ENCODE assay signal across 29 cellular contexts in genomic region chr2:154067124-154067523, GRCh38.
DNase-seq lines count a peak whose midpoint lies in the region; ATAC-seq, FAIRE-seq and TF ChIP-seq lines count a peak whose summit lies in the region.
"Had no signal": no experiment of that assay in that cellular context is flagged by ENCODE, and none has a peak within 500 bp of the region (broad histone marks: within the 10 kb centered on the region; RNA-seq: fewer than 3 reads in every experiment).

No MANE protein-coding gene starts in this region.

- no peak for TF ChIP-seq RAD21 in K562 (CRISPR knock-in tag; conservative IDR thresholded peaks at IDR 0.05 in 1 of 2, IDR thresholded peaks at IDR 0.05 in 1 of 2)

- H3K27me3 ChIP-seq in K562 (ENCODE audit: control insufficient read depth in 2 of 2, insufficient read depth in 2 of 2, low read length in 2 of 2) = no peaks in the 10 kb centered on the region
- H3K27me3 ChIP-seq: BE2C; BLaER1; BLaER1 treated with 17β-estradiol and CSF1 and Interleukin-3, amounts not matched to agents 10 nM and 100 nM had no signal

- no peaks in the 10 kb centered on the region for H4K20me1 ChIP-seq in K562 (replicated peaks; ENCODE audit: control insufficient read depth, insufficient read depth, low read length)
- H4K20me1 ChIP-seq: BLaER1; BLaER1 treated with 17β-estradiol and CSF1 and Interleukin-3, amounts not matched to agents 10 nM and 100 nM had no signal

- H3K79me2 ChIP-seq in K562 (ENCODE audit: control insufficient read depth, insufficient read depth, low read length) = no peaks in the 10 kb centered on the region

- H3K4me2 ChIP-seq in K562 (ENCODE audit: insufficient read depth, low read length) = no peak overlapping the region
- H3K4me2 ChIP-seq: A549; BLaER1; BLaER1 treated with 17β-estradiol and CSF1 and Interleukin-3, amounts not matched to agents 10 nM and 100 nM had no signal

- CTCF ChIA-PET in K562 (lab: Yijun Ruan, JAX; ENCODE audit: low intra/inter-chr PET ratio) = no interaction called here

- no peak overlapping the region for H3K4me3 ChIP-seq in K562
- H3K4me3 ChIP-seq: A549; BLaER1; BLaER1 treated with 17β-estradiol and CSF1 and Interleukin-3, amounts not matched to agents 10 nM and 100 nM had no signal

- POLR2A ChIA-PET in K562 (lab: Yijun Ruan, JAX) = no interaction called here

- H3K9me3 ChIP-seq in K562 (replicated peaks; ENCODE audit: control insufficient read depth, insufficient read depth, low read depth, low read length) = no peaks in the 10 kb centered on the region; the same call in none of the 2 replicates
- H3K9me3 ChIP-seq: BE2C had no signal

- no peaks in the 10 kb centered on the region for H3K9me1 ChIP-seq in K562 (ENCODE audit: control insufficient read depth, insufficient read depth, low read length)

- TF ChIP-seq CTCF in K562 (IDR thresholded peaks at IDR 0.05 in 2 of 3, conservative IDR thresholded peaks at IDR 0.05 in 1 of 3; ENCODE audit: insufficient read depth in 2 of 3, low read depth in 1 of 3, low read length in 3 of 3) = no peak

- H3K36me3 ChIP-seq in K562 (ENCODE audit: control insufficient read depth, insufficient read depth, low read length) = no peaks in the 10 kb centered on the region
- H3K36me3 ChIP-seq: BE2C; BLaER1; BLaER1 treated with 17β-estradiol and CSF1 and Interleukin-3, amounts not matched to agents 10 nM and 100 nM had no signal

- in situ Hi-C loops in K562 (cut with MboI) = no loop called here

- BruUV-seq in K562 (replicated peaks; lab: Mats Ljungman, UMichigan) = no TSS peak

- H2AFZ ChIP-seq in K562 (ENCODE audit: low read depth, low read length) = no peak overlapping the region

- FAIRE-seq in K562 (lab: Jason Lieb, UNC) = no peak
- FAIRE-seq: A204.1, A549, D721Med had no signal

- intact Hi-C loops in K562 (cut with micrococcal nuclease) = no loop called here

- TF ChIP-seq POLR2A in K562 (conservative IDR thresholded peaks at IDR 0.05) = no peak

- no peak overlapping the region for H3K27ac ChIP-seq in K562 (ENCODE audit: extremely low read depth, low read depth, low read length)
- H3K27ac ChIP-seq: 22Rv1; A549; BLaER1; BLaER1 treated with 17β-estradiol and CSF1 and Interleukin-3, amounts not matched to agents 10 nM and 100 nM; C4-2B had no signal

- no peak for ATAC-seq in K562
- ATAC-seq: A549; CD8-positive, alpha-beta T cell had no signal

- no peak overlapping the region for H3K9ac ChIP-seq in K562 (ENCODE audit: insufficient read depth in 1 of 2, low read depth in 2 of 2, low read length in 2 of 2)
- H3K9ac ChIP-seq: BLaER1; BLaER1 treated with 17β-estradiol and CSF1 and Interleukin-3, amounts not matched to agents 10 nM and 100 nM had no signal

- DNase-seq in K562 (ENCODE audit: extremely low read depth in 1 of 4, low spot score in 3 of 4) = no peak
- DNase-seq in NOMO-1 treated with dmso at 0.1 percent for 144 hours (lab: John Stamatoyannopoulos, UW; ENCODE audit: unreplicated experiment) = no peak
- DNase-seq: 8988T; ACHN; AML-193; BE2C; C1 segment of cervical spinal cord; Caco-2; Calu3; CD4-positive, alpha-beta memory T cell; CD4-positive, alpha-beta T cell; CD4-positive, CD25-positive, alpha-beta regulatory T cell; CD8-positive, alpha-beta memory T cell; CD8-positive, alpha-beta T cell; COR-L47; DMS 273 treated with DMSO at 0.1 percent for 48 hours; DMS153; DMS53; DMS79; DMS79 treated with DMSO at 0.1 percent for 48 hours; DND-41; EL had no signal

- no peak for TF ChIP-seq EP300 in K562 (IDR thresholded peaks at IDR 0.05; ENCODE audit: low read length)

- H3K4me1 ChIP-seq in K562 (replicated peaks in 1 of 2; ENCODE audit: control insufficient read depth in 2 of 2, insufficient read depth in 2 of 2, low read length in 2 of 2) = no peaks in the 10 kb centered on the region
- H3K4me1 ChIP-seq: A549, BE2C, Caco-2 had no signal

TF ChIP-seq in K562, 482 proteins besides CTCF, POLR2A, EP300 and RAD21:
- no peak for TF ChIP-seq E4F1 (CRISPR knock-in tag; IDR thresholded peaks at IDR 0.05; ENCODE audit: borderline replicate concordance)
- TF ChIP-seq ZNF354B (CRISPR knock-in tag; IDR thresholded peaks at IDR 0.05) = 0 out of 2 replicates have a peak, but pooled peaks have one; percentile 59
- peak; percentile 87 for TF ChIP-seq ZNF507 (tag; conservative IDR thresholded peaks at IDR 0.05)
TF ChIP-seq in K562: peak in this region for 2.
